ENCODE assay signal across 34 cellular contexts in the genomic region with DNA sequence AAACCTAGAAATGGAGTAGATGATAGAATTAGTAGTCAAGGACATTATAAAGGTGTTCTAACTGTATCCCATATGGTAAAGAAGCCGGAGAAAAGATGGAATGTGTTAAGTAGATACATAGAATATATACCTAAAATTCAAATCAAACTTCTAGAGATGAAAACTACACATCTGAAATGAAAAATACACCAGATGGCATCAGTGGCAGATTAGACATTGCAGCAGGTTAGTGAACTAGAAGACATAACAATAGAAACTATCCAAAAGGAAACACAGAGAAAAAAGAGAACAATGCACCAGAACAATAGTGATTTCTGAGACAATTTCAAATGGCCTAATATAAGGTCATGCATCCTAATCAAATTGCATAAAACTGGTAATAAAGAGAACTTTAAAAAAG. TPM values are rescaled to one million over a fixed set of nuclear protein-coding genes. Genes with fewer than 3 reads are reported as not detected.
DNase-seq lines count a peak whose midpoint lies in the region; ATAC-seq, FAIRE-seq and TF ChIP-seq lines count a peak whose summit lies in the region.
"Had no signal": no experiment of that assay in that cellular context is flagged by ENCODE, and none has a peak within 500 bp of the region (broad histone marks: within the 10 kb centered on the region; RNA-seq: fewer than 3 reads in every experiment).

No MANE protein-coding gene starts in this region.

- H3K27ac ChIP-seq in HepG2 (ENCODE audit: extremely low read length, insufficient read depth, low read length) (no peak overlapping the region), right lobe of liver (no peak overlapping the region), HEK293 (ENCODE audit: extremely low read depth, low read depth, low read length) (no peak overlapping the region), GM12878 (ENCODE audit: control insufficient read depth, insufficient read depth) (no peak overlapping the region), K562 (ENCODE audit: extremely low read depth, low read depth, low read length) (no peak overlapping the region)
- H3K27ac ChIP-seq: 22Rv1; A549; BLaER1; BLaER1 treated with 17β-estradiol and CSF1 and Interleukin-3, amounts not matched to agents 10 nM and 100 nM; C4-2B had no signal

- 90% methylated on average over 1 of the region's 1 CpG for WGBS in HepG2 (ENCODE audit: low lambda C conversion rate)
- WGBS in right lobe of liver (ENCODE audit: insufficient coverage, low coverage, low lambda C conversion rate, missing lambda C conversion rate) = 100% methylated on average over 1 of the region's 1 CpG
- 84% methylated on average over 1 of the region's 1 CpG for WGBS in GM12878 (ENCODE audit: insufficient coverage, insufficient replicate concordance, low lambda C conversion rate, missing lambda C conversion rate)
- WGBS in K562 (ENCODE audit: insufficient coverage, low coverage, missing lambda C conversion rate) = 0% methylated on average over 1 of the region's 1 CpG

- H3K36me3 ChIP-seq in HepG2 (replicated peaks in 1 of 2; ENCODE audit: control insufficient read depth in 1 of 2, insufficient read depth in 2 of 2, low read length in 2 of 2) (no peaks in the 10 kb centered on the region), right lobe of liver (no peaks in the 10 kb centered on the region), HEK293 (ENCODE audit: control insufficient read depth in 2 of 2, insufficient read depth in 1 of 2, low read length in 2 of 2) (no peaks in the 10 kb centered on the region), GM12878 (ENCODE audit: control insufficient read depth in 2 of 2, insufficient read depth in 2 of 2, low read length in 1 of 2) (no peaks in the 10 kb centered on the region), K562 (ENCODE audit: control insufficient read depth, insufficient read depth, low read length) (no peaks in the 10 kb centered on the region)
- H3K36me3 ChIP-seq: BE2C; BLaER1; BLaER1 treated with 17β-estradiol and CSF1 and Interleukin-3, amounts not matched to agents 10 nM and 100 nM had no signal

- H2AFZ ChIP-seq in HepG2 (ENCODE audit: low read length) (no peak overlapping the region), GM12878 (ENCODE audit: control insufficient read depth, low read depth, low read length) (no peak overlapping the region), K562 (ENCODE audit: low read depth, low read length) (no peak overlapping the region)

- DNase-seq in HepG2 (ENCODE audit: low spot score) (no peak), right lobe of liver (no peak), GM12878 (ENCODE audit: low read depth, low spot score) (no peak), K562 (ENCODE audit: extremely low read depth in 1 of 4, low spot score in 3 of 4) (no peak), DMS79 (lab: John Stamatoyannopoulos, UW) (no peak), HTR-8/SVneo (ENCODE audit: insufficient read length, low spot score) (no peak)
- DNase-seq: 8988T; ACHN; AML-193; BE2C; C1 segment of cervical spinal cord; Caco-2; Calu3; CD4-positive, alpha-beta memory T cell; CD4-positive, alpha-beta T cell; CD4-positive, CD25-positive, alpha-beta regulatory T cell; CD8-positive, alpha-beta memory T cell; CD8-positive, alpha-beta T cell; COR-L47; DMS 273 treated with DMSO at 0.1 percent for 48 hours; DMS153; DMS53; DMS79 treated with DMSO at 0.1 percent for 48 hours; DND-41; EL had no signal

- FAIRE-seq in HepG2 (lab: Jason Lieb, UNC) (no peak), GM12878 (lab: Jason Lieb, UNC) (no peak), K562 (lab: Jason Lieb, UNC) (no peak), HTR-8/SVneo (lab: Jason Lieb, UNC) (no peak)
- FAIRE-seq: A204.1, A549, D721Med had no signal

- no peak overlapping the region for H3K9ac ChIP-seq in HepG2 (ENCODE audit: insufficient read depth, low read depth, low read length)
- no peak overlapping the region for H3K9ac ChIP-seq in GM12878 (ENCODE audit: control insufficient read depth, insufficient read depth, low read length)
- no peak overlapping the region for H3K9ac ChIP-seq in K562 (ENCODE audit: insufficient read depth in 1 of 2, low read depth in 2 of 2, low read length in 2 of 2)
- H3K9ac ChIP-seq: BLaER1; BLaER1 treated with 17β-estradiol and CSF1 and Interleukin-3, amounts not matched to agents 10 nM and 100 nM had no signal

- no peaks in the 10 kb centered on the region; a peak in 1 of 5 replicates for H3K27me3 ChIP-seq in HepG2 (ENCODE audit: control insufficient read depth in 1 of 2, insufficient read depth in 2 of 2, low read length in 2 of 2)
- no peaks in the 10 kb centered on the region for H3K27me3 ChIP-seq in right lobe of liver
- H3K27me3 ChIP-seq in GM12878 (replicated peaks in 1 of 2; ENCODE audit: control insufficient read depth in 2 of 2, insufficient read depth in 2 of 2, low read length in 1 of 2) = no peaks in the 10 kb centered on the region
- peaks cover 0 to 10% of the 10 kb centered on the region in 2 experiments; a peak in 2 of 5 replicates for H3K27me3 ChIP-seq in K562 (ENCODE audit: control insufficient read depth in 2 of 2, insufficient read depth in 2 of 2, low read length in 2 of 2)
- H3K27me3 ChIP-seq: BE2C; BLaER1; BLaER1 treated with 17β-estradiol and CSF1 and Interleukin-3, amounts not matched to agents 10 nM and 100 nM had no signal

- no peak for ATAC-seq in HepG2
- no peak for ATAC-seq in right lobe of liver
- no peak for ATAC-seq in GM12878
- no peak for ATAC-seq in K562
- no peak for ATAC-seq in HG02970 (IDR thresholded peaks at IDR 0.05; ENCODE audit: low FRiP score, unreplicated experiment)
- ATAC-seq: A549; CD8-positive, alpha-beta T cell had no signal

- no TSS peak for BruUV-seq in HepG2 (replicated peaks; lab: Mats Ljungman, UMichigan)
- BruUV-seq in GM12878 (replicated peaks; lab: Mats Ljungman, UMichigan) = no TSS peak
- no TSS peak for BruUV-seq in K562 (replicated peaks; lab: Mats Ljungman, UMichigan)

- no peaks in the 10 kb centered on the region for H3K4me1 ChIP-seq in HepG2 (ENCODE audit: insufficient read depth, low read length)
- H3K4me1 ChIP-seq in right lobe of liver = peaks cover 0 to 9% (median 0%) of the 10 kb centered on the region in 4 donors
- H3K4me1 ChIP-seq in HEK293 (ENCODE audit: control insufficient read depth, insufficient read depth, low read length) = no peaks in the 10 kb centered on the region
- no peaks in the 10 kb centered on the region for H3K4me1 ChIP-seq in GM12878 (ENCODE audit: control insufficient read depth, insufficient read depth, low read length)
- no peaks in the 10 kb centered on the region for H3K4me1 ChIP-seq in K562 (replicated peaks in 1 of 2; ENCODE audit: control insufficient read depth in 2 of 2, insufficient read depth in 2 of 2, low read length in 2 of 2)
- H3K4me1 ChIP-seq: A549; BE2C; BLaER1; BLaER1 treated with 17β-estradiol and CSF1 and Interleukin-3, amounts not matched to agents 10 nM and 100 nM; Caco-2 had no signal

- CTCF ChIA-PET in HepG2 (lab: Yijun Ruan, JAX; ENCODE audit: low intra/inter-chr PET ratio, low total read pairs) (no interaction called here), HEK293 (lab: Yijun Ruan, JAX) (interaction anchor here (0.7 kb wide), 2 partner anchors 121 to 373 kb away, joined by 3 to 4 read pairs; no protein-coding TSS in a partner anchor), GM12878 (lab: Yijun Ruan, JAX) (interaction anchor here (0.6 kb wide), 1 partner anchor 844 kb away, joined by 3 read pairs; no protein-coding TSS in a partner anchor), K562 (lab: Yijun Ruan, JAX; ENCODE audit: low intra/inter-chr PET ratio) (no interaction called here)

- peaks cover 7% of the 10 kb centered on the region for H3K9me3 ChIP-seq in HepG2 (ENCODE audit: low read length)
- no peaks in the 10 kb centered on the region for H3K9me3 ChIP-seq in right lobe of liver
- H3K9me3 ChIP-seq in HEK293 (ENCODE audit: control insufficient read depth, insufficient read depth, low read depth, low read length) = no peaks in the 10 kb centered on the region
- peaks cover 7% of the 10 kb centered on the region; the same call in 2 of the 3 replicates for H3K9me3 ChIP-seq in GM12878 (replicated peaks; ENCODE audit: control insufficient read depth, insufficient read depth, low read length)
- H3K9me3 ChIP-seq in K562 (replicated peaks; ENCODE audit: control insufficient read depth, insufficient read depth, low read depth, low read length) = peaks cover 4% of the 10 kb centered on the region; the same call in 1 of the 2 replicates
- H3K9me3 ChIP-seq: BE2C, Caco-2 had no signal

- H3K4me2 ChIP-seq in HepG2 (ENCODE audit: low read depth, low read length) = no peak overlapping the region
- H3K4me2 ChIP-seq in GM12878 (ENCODE audit: control insufficient read depth, insufficient read depth) = no peak overlapping the region
- H3K4me2 ChIP-seq in K562 (ENCODE audit: insufficient read depth, low read length) = no peak overlapping the region
- H3K4me2 ChIP-seq: A549; BLaER1; BLaER1 treated with 17β-estradiol and CSF1 and Interleukin-3, amounts not matched to agents 10 nM and 100 nM had no signal

- RAD21 ChIA-PET in GM12878 (lab: Charles Lee; ENCODE audit: unreplicated experiment) = no interaction called here

- H3K9me1 ChIP-seq in K562 (ENCODE audit: control insufficient read depth, insufficient read depth, low read length) = no peaks in the 10 kb centered on the region

- intact Hi-C loops in HepG2 (cut with micrococcal nuclease; ENCODE audit: unreplicated experiment) = no loop called here
- intact Hi-C loops in right lobe of liver (cut with DNase I) = no loop called here
- intact Hi-C loops in GM12878 (cut with micrococcal nuclease; ENCODE audit: unreplicated experiment) = no loop called here
- intact Hi-C loops in K562 (cut with micrococcal nuclease) = no loop called here

- H3K4me3 ChIP-seq in HepG2 (replicated peaks in 1 of 3; ENCODE audit: insufficient read depth in 1 of 3, low read depth in 2 of 3, low read length in 3 of 3) (no peak overlapping the region), right lobe of liver (no peak overlapping the region), HEK293 (ENCODE audit: low read depth, low read length) (no peak overlapping the region), GM12878 (no peak overlapping the region), K562 (no peak overlapping the region)
- H3K4me3 ChIP-seq: A549; BLaER1; BLaER1 treated with 17β-estradiol and CSF1 and Interleukin-3, amounts not matched to agents 10 nM and 100 nM had no signal

- TF ChIP-seq CTCF in HepG2 (CRISPR knock-in tag; IDR thresholded peaks at IDR 0.05) = no peak
- TF ChIP-seq CTCF in right lobe of liver (IDR thresholded peaks at IDR 0.05) = no peak
- TF ChIP-seq CTCF in HEK293 (tag by site-specific recombination; IDR thresholded peaks at IDR 0.05) = no peak
- TF ChIP-seq CTCF in GM12878 (IDR thresholded peaks at IDR 0.05 in 2 of 3, conservative IDR thresholded peaks at IDR 0.05 in 1 of 3; ENCODE audit: control insufficient read depth in 2 of 3, extremely low read depth in 1 of 3, insufficient read depth in 1 of 3, low read depth in 3 of 3, low read length in 3 of 3) = no peak
- no peak for TF ChIP-seq CTCF in K562 (IDR thresholded peaks at IDR 0.05 in 2 of 3, conservative IDR thresholded peaks at IDR 0.05 in 1 of 3; ENCODE audit: insufficient read depth in 2 of 3, low read depth in 1 of 3, low read length in 3 of 3)

- SMC1A ChIA-PET in GM12878 (lab: Charles Lee; ENCODE audit: uncharacterized antibody, unreplicated experiment) = interaction anchor here (0.6 kb wide), 1 partner anchor 71 kb away, joined by 3 read pairs; no protein-coding TSS in a partner anchor

- POLR2A ChIA-PET in HepG2 (lab: Yijun Ruan, JAX) (no interaction called here), HEK293 (lab: Yijun Ruan, JAX) (no interaction called here), GM12878 (lab: Charles Lee) (no interaction called here), K562 (lab: Yijun Ruan, JAX) (interaction anchor here (0.7 kb wide), 1 partner anchor 305 kb away, joined by 3 read pairs; no protein-coding TSS in a partner anchor)

- no peak for TF ChIP-seq EP300 in HepG2 (IDR thresholded peaks at IDR 0.05; ENCODE audit: low read depth in 2 of 2, low read length in 2 of 2)
- TF ChIP-seq EP300 in HepG2 (CRISPR knock-in tag; IDR thresholded peaks at IDR 0.05; ENCODE audit: borderline replicate concordance) = no peak
- TF ChIP-seq EP300 in GM12878 (IDR thresholded peaks at IDR 0.05; ENCODE audit: borderline replicate concordance in 1 of 2, control insufficient read depth in 1 of 2, low read depth in 2 of 2, low read length in 2 of 2) = no peak
- TF ChIP-seq EP300 in K562 (IDR thresholded peaks at IDR 0.05; ENCODE audit: low read length) = no peak

- no peaks in the 10 kb centered on the region for H3K79me2 ChIP-seq in HepG2 (ENCODE audit: insufficient read depth, low read length)
- H3K79me2 ChIP-seq in GM12878 (ENCODE audit: control insufficient read depth, insufficient read depth, low read length) = no peaks in the 10 kb centered on the region
- no peaks in the 10 kb centered on the region for H3K79me2 ChIP-seq in K562 (ENCODE audit: control insufficient read depth, insufficient read depth, low read length)

- TF ChIP-seq POLR2A in HepG2 (IDR thresholded peaks at IDR 0.05; ENCODE audit: insufficient read depth in 1 of 2, low read depth in 2 of 2, low read length in 2 of 2) (no peak), right lobe of liver (IDR thresholded peaks at IDR 0.05) (no peak), GM12878 (IDR thresholded peaks at IDR 0.05; ENCODE audit: low read depth, low read length) (no peak), K562 (conservative IDR thresholded peaks at IDR 0.05) (no peak)

- in situ Hi-C loops in HepG2 (cut with HindIII; ENCODE audit: extremely low pct_ligation_motif_present, low pct_unique_long_range_greater_than_20kb) (no loop called here), GM12878 (cut with MboI) (no loop called here), K562 (cut with MboI) (no loop called here)

- no peak for TF ChIP-seq RAD21 in HepG2 (CRISPR knock-in tag; IDR thresholded peaks at IDR 0.05)
- no peak for TF ChIP-seq RAD21 in GM12878 (IDR thresholded peaks at IDR 0.05; ENCODE audit: insufficient read depth, low read depth, low read length)
- no peak for TF ChIP-seq RAD21 in K562 (CRISPR knock-in tag; conservative IDR thresholded peaks at IDR 0.05 in 1 of 2, IDR thresholded peaks at IDR 0.05 in 1 of 2)

- H4K20me1 ChIP-seq in HepG2 (ENCODE audit: insufficient read depth, low read length) (no peaks in the 10 kb centered on the region), GM12878 (ENCODE audit: control insufficient read depth, insufficient read depth) (no peaks in the 10 kb centered on the region), K562 (replicated peaks; ENCODE audit: control insufficient read depth, insufficient read depth, low read length) (no peaks in the 10 kb centered on the region)
- H4K20me1 ChIP-seq: BLaER1; BLaER1 treated with 17β-estradiol and CSF1 and Interleukin-3, amounts not matched to agents 10 nM and 100 nM had no signal

RNA-seq across cellular contexts. Expression of a gene that starts 26.9 kb away (rescaled TPM):
- 6.1 and 7.7 TPM in 2 replicates for total RNA-seq in HepG2 (2016; rRNA removed; fragmentation: Illumina TruSeq; extraction: Trizol)
- 0.97 and 1.3 TPM in 2 replicates for total RNA-seq in HepG2 (2016; cell fraction: cytosol; rRNA removed; fragmentation: Illumina TruSeq; extraction: Trizol; ENCODE audit: low read depth)
- 5.5 and 8.3 TPM in 2 replicates for total RNA-seq in HepG2 (2016; cell fraction: insoluble cytoplasmic fraction; rRNA removed; fragmentation: Illumina TruSeq; extraction: Trizol)
- 3.0 and 3.4 TPM in 2 replicates for total RNA-seq in HepG2 (2016; cell fraction: membrane; rRNA removed; fragmentation: Illumina TruSeq; extraction: Trizol)
- total RNA-seq in HepG2 (2016; cell fraction: nucleus; rRNA removed; fragmentation: Illumina TruSeq; extraction: Trizol) = 8.5 and 10.3 TPM in 2 replicates
- polyA plus RNA-seq in HepG2 (2011; rRNA removed) = 2.5 and 4.5 TPM in 2 replicates
- polyA plus RNA-seq in HepG2 (2011; cell fraction: cytosol; rRNA removed) = 1.6 and 2.3 TPM in 2 replicates
- polyA plus RNA-seq in HepG2 (2011; cell fraction: nucleus; rRNA removed) = 4.3 and 8.3 TPM in 2 replicates
- polyA plus RNA-seq in HepG2 (2012) = 3.7 and 5.1 TPM in 2 replicates
- 0.25 TPM in 2 replicates for polyA plus RNA-seq in HepG2 (2016; cell fraction: cytosol; fragmentation: Illumina TruSeq; extraction: Trizol; ENCODE audit: low read depth)
- 5.7 and 5.8 TPM in 2 replicates for polyA plus RNA-seq in HepG2 (2016; cell fraction: insoluble cytoplasmic fraction; fragmentation: Illumina TruSeq; extraction: Trizol; ENCODE audit: low read depth)
- 0.60 and 0.90 TPM in 2 replicates for polyA plus RNA-seq in HepG2 (2016; cell fraction: membrane; fragmentation: Illumina TruSeq; extraction: Trizol; ENCODE audit: low read depth)
- polyA plus RNA-seq in HepG2 (2016; cell fraction: nucleus; fragmentation: Illumina TruSeq; extraction: Trizol; ENCODE audit: insufficient read depth, low read depth) = 8.0 and 9.0 TPM in 2 replicates
- polyA minus RNA-seq in HepG2 (2011; rRNA and poly(A)+ RNA removed; ENCODE audit: low replicate concordance) = 6.1 and 21.7 TPM in 2 replicates
- polyA minus RNA-seq in HepG2 (2011; cell fraction: cytosol; rRNA and poly(A)+ RNA removed) = 4.0 and 6.0 TPM in 2 replicates
- 14.5 and 16.0 TPM in 2 replicates for polyA minus RNA-seq in HepG2 (2011; cell fraction: nucleus; rRNA and poly(A)+ RNA removed)
- 10 to 100 TPM in 4 of 6 experiments, 1 to 10 TPM in 2; 3.0 to 28.5 (median 11.2) TPM for total RNA-seq in right lobe of liver
- total RNA-seq in GM12878 (2013; cell fraction: nucleolus; rRNA removed) = 28.7 and 28.9 TPM in 2 replicates
- total RNA-seq in GM12878 (2014; rRNA removed) = 8.5 and 9.8 TPM in 2 replicates
- 13.1 and 13.4 TPM in 2 replicates for total RNA-seq in GM12878 (2014; rRNA removed; fragmentation: Illumina TruSeq; extraction: Trizol)
- total RNA-seq in GM12878 (2021) = 17.9 and 21.6 TPM in 2 replicates
- 6.1 TPM for polyA plus RNA-seq in GM12878 (2011; ENCODE audit: low read depth)
- polyA plus RNA-seq in GM12878 (2011; rRNA removed) = 9.1 and 9.6 TPM in 2 replicates
- polyA plus RNA-seq in GM12878 (2011; cell fraction: cytosol; rRNA removed) = 5.7 and 11.2 TPM in 2 replicates
- polyA plus RNA-seq in GM12878 (2011; cell fraction: nucleus; rRNA removed) = 12.9 and 18.3 TPM in 2 replicates
- 9.1 and 9.6 TPM in 2 replicates for polyA plus RNA-seq in GM12878 (2012)
- 12.6 and 12.7 TPM in 2 replicates for polyA plus RNA-seq in GM12878 (2014; fragmentation: Illumina TruSeq; extraction: Trizol)
- 1 to 10 TPM; 1.8 to 2.3 TPM for polyA plus RNA-seq in GM12878 (2014; fragmentation: Nextera tagmentation; extraction: Ambion mirVana)
- polyA plus RNA-seq in GM12878 (2014; rRNA removed) = 6.3 and 7.0 TPM in 2 replicates
- 10 to 100 TPM; 11.3 to 13.9 TPM for polyA plus RNA-seq in GM12878 (2016; fragmentation: Nextera tagmentation; extraction: Ambion mirVana)
- polyA minus RNA-seq in GM12878 (2011; rRNA and poly(A)+ RNA removed) = 14.7 and 15.7 TPM in 2 replicates
- 6.4 and 8.6 TPM in 2 replicates for polyA minus RNA-seq in GM12878 (2011; cell fraction: cytosol; rRNA and poly(A)+ RNA removed)
- 10.8 and 12.8 TPM in 2 replicates for polyA minus RNA-seq in GM12878 (2011; cell fraction: nucleus; rRNA and poly(A)+ RNA removed)
- 6.9 and 28.9 TPM in 2 replicates for total RNA-seq in K562 (2011; cell fraction: chromatin; rRNA removed; ENCODE audit: low replicate concordance)
- 8.2 and 9.7 TPM in 2 replicates for total RNA-seq in K562 (2011; cell fraction: nucleolus; rRNA removed)
- 12.2 and 13.4 TPM in 2 replicates for total RNA-seq in K562 (2011; cell fraction: nucleoplasm; rRNA removed)
- 7.4 and 8.6 TPM in 2 replicates for total RNA-seq in K562 (2014; rRNA removed)
- total RNA-seq in K562 (2014; rRNA removed; fragmentation: Illumina TruSeq; extraction: Trizol) = 10.7 and 10.8 TPM in 2 replicates
- total RNA-seq in K562 (2015; rRNA removed; fragmentation: Illumina TruSeq; extraction: Trizol) = 10.4 and 10.7 TPM in 2 replicates
- total RNA-seq in K562 (2021) = 15.2 and 16.2 TPM in 2 replicates
- 8.7 and 10.7 TPM in 2 replicates for polyA plus RNA-seq in K562 (2011; rRNA removed)
- polyA plus RNA-seq in K562 (2011; cell fraction: cytosol; rRNA removed) = 4.6 and 5.2 TPM in 2 replicates
- polyA plus RNA-seq in K562 (2011; cell fraction: nucleus; rRNA removed) = 19.4 and 20.3 TPM in 2 replicates
- polyA plus RNA-seq in K562 (2012) = 5.3 and 6.4 TPM in 2 replicates
- 8.4 and 11.4 TPM in 2 replicates for polyA plus RNA-seq in K562 (2014; fragmentation: Illumina TruSeq; extraction: Trizol)
- 1 to 10 TPM; 2.2 to 2.6 TPM for polyA plus RNA-seq in K562 (2014; fragmentation: Nextera tagmentation; extraction: Ambion mirVana)
- 3.8 and 5.6 TPM in 2 replicates for polyA plus RNA-seq in K562 (2014; rRNA removed)
- 11.7 and 16.7 TPM in 2 replicates for polyA minus RNA-seq in K562 (2011; rRNA and poly(A)+ RNA removed)
- polyA minus RNA-seq in K562 (2011; cell fraction: cytosol; rRNA and poly(A)+ RNA removed) = 8.9 and 15.2 TPM in 2 replicates
- polyA minus RNA-seq in K562 (2011; cell fraction: nucleus; rRNA and poly(A)+ RNA removed) = 9.0 and 19.4 TPM in 2 replicates

RNA-seq across cellular contexts. Expression of a gene that starts 29.4 kb away (rescaled TPM):
- total RNA-seq in HepG2 (2016; rRNA removed; fragmentation: Illumina TruSeq; extraction: Trizol) (10.4 and 12.5 TPM in 2 replicates), right lobe of liver (10 to 100 TPM in 1 of 6 experiments, 1 to 10 TPM in 5; 7.3 to 11.4 (median 8.3) TPM), GM12878 (2014; rRNA removed) (13.0 and 13.7 TPM in 2 replicates), GM12878 (2014; rRNA removed; fragmentation: Illumina TruSeq; extraction: Trizol) (8.3 and 10.9 TPM in 2 replicates), GM12878 (2021) (11.2 and 11.6 TPM in 2 replicates), K562 (2014; rRNA removed) (15.1 and 20.2 TPM in 2 replicates), K562 (2014; rRNA removed; fragmentation: Illumina TruSeq; extraction: Trizol) (11.6 and 12.1 TPM in 2 replicates), K562 (2015; rRNA removed; fragmentation: Illumina TruSeq; extraction: Trizol) (14.0 and 14.5 TPM in 2 replicates), K562 (2021) (19.0 and 19.6 TPM in 2 replicates)
- 7.3 and 11.5 TPM in 2 replicates for total RNA-seq in HepG2 (2016; cell fraction: cytosol; rRNA removed; fragmentation: Illumina TruSeq; extraction: Trizol; ENCODE audit: low read depth)
- total RNA-seq in HepG2 (2016; cell fraction: insoluble cytoplasmic fraction; rRNA removed; fragmentation: Illumina TruSeq; extraction: Trizol) = 10.9 and 12.2 TPM in 2 replicates
- total RNA-seq in HepG2 (2016; cell fraction: membrane; rRNA removed; fragmentation: Illumina TruSeq; extraction: Trizol) = 9.5 and 12.2 TPM in 2 replicates
- total RNA-seq in HepG2 (2016; cell fraction: nucleus; rRNA removed; fragmentation: Illumina TruSeq; extraction: Trizol) = 14.5 and 19.4 TPM in 2 replicates
- polyA plus RNA-seq in HepG2 (2011; rRNA removed) (19.5 and 19.7 TPM in 2 replicates), GM12878 (2011; rRNA removed) (26.9 and 30.9 TPM in 2 replicates), GM12878 (2014; fragmentation: Illumina TruSeq; extraction: Trizol) (8.8 and 9.3 TPM in 2 replicates), GM12878 (2014; fragmentation: Nextera tagmentation; extraction: Ambion mirVana) (1 to 10 TPM; 2.2 to 2.9 TPM), GM12878 (2014; rRNA removed) (9.9 and 11.1 TPM in 2 replicates), GM12878 (2016; fragmentation: Nextera tagmentation; extraction: Ambion mirVana) (1 to 10 TPM; 2.5 to 4.9 TPM), K562 (2011; rRNA removed) (21.6 and 27.5 TPM in 2 replicates), K562 (2014; fragmentation: Illumina TruSeq; extraction: Trizol) (9.1 and 10.9 TPM in 2 replicates), K562 (2014; fragmentation: Nextera tagmentation; extraction: Ambion mirVana) (1 to 10 TPM; 1.3 to 1.6 TPM), K562 (2014; rRNA removed) (9.5 and 13.5 TPM in 2 replicates)
- polyA plus RNA-seq in HepG2 (2011; cell fraction: cytosol; rRNA removed) = 11.6 and 12.9 TPM in 2 replicates
- polyA plus RNA-seq in HepG2 (2011; cell fraction: nucleus; rRNA removed) = 29.5 and 36.3 TPM in 2 replicates
- 8.1 and 8.7 TPM in 2 replicates for polyA plus RNA-seq in HepG2 (2012)
- polyA plus RNA-seq in HepG2 (2016; cell fraction: cytosol; fragmentation: Illumina TruSeq; extraction: Trizol; ENCODE audit: low read depth) = 1.3 and 1.9 TPM in 2 replicates
- polyA plus RNA-seq in HepG2 (2016; cell fraction: insoluble cytoplasmic fraction; fragmentation: Illumina TruSeq; extraction: Trizol; ENCODE audit: low read depth) = 7.6 and 8.0 TPM in 2 replicates
- polyA plus RNA-seq in HepG2 (2016; cell fraction: membrane; fragmentation: Illumina TruSeq; extraction: Trizol; ENCODE audit: low read depth) = 3.9 and 4.6 TPM in 2 replicates
- polyA plus RNA-seq in HepG2 (2016; cell fraction: nucleus; fragmentation: Illumina TruSeq; extraction: Trizol; ENCODE audit: insufficient read depth, low read depth) = 22.5 and 23.5 TPM in 2 replicates
- 80.5 and 82.8 TPM in 2 replicates for polyA minus RNA-seq in HepG2 (2011; rRNA and poly(A)+ RNA removed; ENCODE audit: low replicate concordance)
- polyA minus RNA-seq in HepG2 (2011; cell fraction: cytosol; rRNA and poly(A)+ RNA removed) = 15.5 and 21.5 TPM in 2 replicates
- 34.5 and 38.3 TPM in 2 replicates for polyA minus RNA-seq in HepG2 (2011; cell fraction: nucleus; rRNA and poly(A)+ RNA removed)
- 193 and 225 TPM in 2 replicates for total RNA-seq in GM12878 (2013; cell fraction: nucleolus; rRNA removed)
- 4.4 TPM for polyA plus RNA-seq in GM12878 (2011; ENCODE audit: low read depth)
- 22.6 and 26.7 TPM in 2 replicates for polyA plus RNA-seq in GM12878 (2011; cell fraction: cytosol; rRNA removed)
- polyA plus RNA-seq in GM12878 (2011; cell fraction: nucleus; rRNA removed) = 59.4 and 76.9 TPM in 2 replicates
- polyA plus RNA-seq in GM12878 (2012) = 7.7 and 13.4 TPM in 2 replicates
- polyA minus RNA-seq in GM12878 (2011; rRNA and poly(A)+ RNA removed) = 57.2 and 71.5 TPM in 2 replicates
- polyA minus RNA-seq in GM12878 (2011; cell fraction: cytosol; rRNA and poly(A)+ RNA removed) = 9.8 and 11.5 TPM in 2 replicates
- 29.0 and 42.4 TPM in 2 replicates for polyA minus RNA-seq in GM12878 (2011; cell fraction: nucleus; rRNA and poly(A)+ RNA removed)
- total RNA-seq in K562 (2011; cell fraction: chromatin; rRNA removed; ENCODE audit: low replicate concordance) = 87.1 and 96.1 TPM in 2 replicates
- 67.0 and 72.4 TPM in 2 replicates for total RNA-seq in K562 (2011; cell fraction: nucleolus; rRNA removed)
- 71.8 and 78.2 TPM in 2 replicates for total RNA-seq in K562 (2011; cell fraction: nucleoplasm; rRNA removed)
- 17.1 and 20.0 TPM in 2 replicates for polyA plus RNA-seq in K562 (2011; cell fraction: cytosol; rRNA removed)
- polyA plus RNA-seq in K562 (2011; cell fraction: nucleus; rRNA removed) = 40.5 and 46.1 TPM in 2 replicates
- 8.5 and 9.7 TPM in 2 replicates for polyA plus RNA-seq in K562 (2012)
- 40.3 and 41.0 TPM in 2 replicates for polyA minus RNA-seq in K562 (2011; rRNA and poly(A)+ RNA removed)
- polyA minus RNA-seq in K562 (2011; cell fraction: cytosol; rRNA and poly(A)+ RNA removed) = 23.2 and 27.7 TPM in 2 replicates
- 31.8 and 44.2 TPM in 2 replicates for polyA minus RNA-seq in K562 (2011; cell fraction: nucleus; rRNA and poly(A)+ RNA removed)

Comparison
In these comparisons a context has a peak if more than half of its experiments do, and no peak if none do; other contexts are left out.
1. CTCF ChIA-PET loops: an anchor here in HEK293 (0.7 kb wide) and GM12878 (0.6 kb wide); none called in HepG2 and K562.